ENCODE assay signal across 8 cellular contexts in the genomic region with DNA sequence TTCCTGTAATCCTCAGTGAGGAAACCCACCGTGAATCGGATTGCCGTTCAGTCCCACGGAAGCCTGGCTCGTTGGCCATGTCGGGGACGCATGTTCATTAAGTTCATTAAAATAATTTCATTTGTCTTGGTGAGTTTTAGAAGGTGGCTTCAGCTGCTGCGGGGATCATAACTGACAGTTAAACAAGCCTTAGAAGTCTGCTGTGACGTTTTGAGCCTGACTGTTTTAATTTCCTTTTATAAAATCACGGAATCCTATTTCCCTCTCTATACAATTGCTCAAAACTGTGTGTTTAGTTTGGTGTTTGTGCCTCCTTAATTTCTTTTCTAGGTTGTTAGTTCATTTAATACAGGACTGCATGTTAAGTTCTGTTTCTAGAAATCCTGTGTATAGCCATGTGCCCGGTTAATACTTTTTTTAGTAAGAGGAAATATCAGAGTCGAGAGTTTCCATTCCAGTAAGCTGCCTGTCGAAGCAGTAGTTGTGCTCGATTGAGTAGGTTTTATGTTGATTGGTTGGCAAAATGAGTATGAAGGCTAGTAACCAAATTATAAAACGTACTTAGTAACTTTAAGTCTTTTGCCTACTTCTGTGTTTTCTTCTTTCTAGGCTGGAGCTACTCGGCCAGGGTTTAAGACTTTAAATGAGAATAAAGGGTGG. TPM values are rescaled to one million over a fixed set of nuclear protein-coding genes. Genes with fewer than 3 reads are reported as not detected.
DNase-seq lines count a peak whose midpoint lies in the region; ATAC-seq and TF ChIP-seq lines count a peak whose summit lies in the region.

No MANE protein-coding gene starts in this region.

- H3K79me2 ChIP-seq in Loucy (ENCODE audit: insufficient read depth, low read length), result peaks cover 55% of the 10 kb centered on the region

- H3K9me2 ChIP-seq in Loucy (replicated peaks; ENCODE audit: low read depth, low read length), result no peaks in the 10 kb centered on the region

- peak overlapping the region; percentile 43; the same call in 1 of the 2 replicates for H2AFZ ChIP-seq in Loucy (ENCODE audit: low read length)

- H4K20me1 ChIP-seq in Loucy (ENCODE audit: insufficient read depth, low read length, poor library complexity, severe bottlenecking), result peaks cover 34% of the 10 kb centered on the region

- TF ChIP-seq CTCF in Loucy (conservative IDR thresholded peaks at IDR 0.05; ENCODE audit: low read length) (no peak), body of pancreas (IDR thresholded peaks at IDR 0.05) (no peak), testis (IDR thresholded peaks at IDR 0.05) (no peak)

- H3K36me3 ChIP-seq in Loucy (ENCODE audit: insufficient read depth, low read length) (no peaks in the 10 kb centered on the region), body of pancreas (replicated peaks in 1 of 2; ENCODE audit: insufficient read depth in 1 of 2, low read depth in 2 of 2) (no peaks in the 10 kb centered on the region), testis (ENCODE audit: low read depth, missing control alignments) (no peaks in the 10 kb centered on the region)

- peak; percentile 25 for DNase-seq in DMS 273 (lab: John Stamatoyannopoulos, UW; ENCODE audit: unreplicated experiment)
- no peak for DNase-seq in DMS 273 treated with DMSO at 0.1 percent for 48 hours (lab: John Stamatoyannopoulos, UW)
- DNase-seq in body of pancreas, result no peak
- DNase-seq in left kidney (ENCODE audit: low read depth, low spot score), result peak; percentile 18
- DNase-seq in testis, result no peak

- H3K27ac ChIP-seq in body of pancreas (peak overlapping the region; percentile 86 to 96 (median 95)), testis (peak overlapping the region; percentile 87 to 90)

- peak overlapping the region; percentile 86 for H3K9ac ChIP-seq in Loucy (ENCODE audit: low read depth, low read length, poor library complexity, severe bottlenecking)

- 0% methylated on average over 16 of the region's 16 CpGs for WGBS in body of pancreas, 2 donors
- WGBS in testis, 2 donors, result 0 to 1% methylated on average over 16 of the region's 16 CpGs

- TF ChIP-seq POLR2A in body of pancreas (IDR thresholded peaks at IDR 0.05), result no peak
- no peak for TF ChIP-seq POLR2A in testis (IDR thresholded peaks at IDR 0.05)

- peak overlapping the region; percentile 86 for H3K4me3 ChIP-seq in Loucy (ENCODE audit: low read length, poor library complexity, severe bottlenecking)
- peak overlapping the region; percentile 24 to 64 for H3K4me3 ChIP-seq in body of pancreas
- peak overlapping the region; percentile 89 to 93 for H3K4me3 ChIP-seq in testis

- H3K9me3 ChIP-seq in Loucy (ENCODE audit: insufficient read depth, low read depth, low read length) (no peaks in the 10 kb centered on the region), body of pancreas (no peaks in the 10 kb centered on the region), testis (no peaks in the 10 kb centered on the region)

- H3K4me1 ChIP-seq in Loucy (ENCODE audit: insufficient read depth, low read length, poor library complexity, severe bottlenecking) (peaks cover 10% of the 10 kb centered on the region), body of pancreas (peaks cover 19% of the 10 kb centered on the region), testis (peaks cover 9% of the 10 kb centered on the region)

- ATAC-seq in body of pancreas, result no peak
- ATAC-seq in HG02884 (IDR thresholded peaks at IDR 0.05; ENCODE audit: unreplicated experiment), result no peak
- no peak for ATAC-seq in HG02852 (IDR thresholded peaks at IDR 0.05; ENCODE audit: unreplicated experiment)

- H3F3A ChIP-seq in Loucy (ENCODE audit: low read depth), result no peaks in the 10 kb centered on the region

- no peaks in the 10 kb centered on the region for H3K27me3 ChIP-seq in Loucy (ENCODE audit: insufficient read depth, low read length, poor library complexity, severe bottlenecking)
- no peaks in the 10 kb centered on the region for H3K27me3 ChIP-seq in body of pancreas
- H3K27me3 ChIP-seq in testis, result no peaks in the 10 kb centered on the region

- peak overlapping the region; percentile 88 for H3K4me2 ChIP-seq in Loucy (ENCODE audit: low read depth, low read length, poor library complexity, severe bottlenecking)

- intact Hi-C loops in body of pancreas (cut with DNase I) (no loop called here), testis (cut with DNase I; ENCODE audit: low total_unique reads) (no loop called here)

RNA-seq across cellular contexts. Expression of gene NIPA2, which starts 0.7 kb away (rescaled TPM):
- 10 to 100 TPM; 21.8 to 37.2 TPM for total RNA-seq in body of pancreas
- total RNA-seq in testis, result 10 to 100 TPM; 33.9 to 47.1 TPM
- 31.4 TPM for polyA plus RNA-seq in testis (ENCODE audit: insufficient read depth, low read depth, low replicate concordance)

RNA-seq across cellular contexts. Expression of gene NIPA1, which starts 52.7 kb away (rescaled TPM):
- total RNA-seq in body of pancreas (1 to 10 TPM; 4.3 to 8.0 TPM), testis (10 to 100 TPM; 13.0 to 15.4 TPM)
- 8.1 TPM for polyA plus RNA-seq in testis (ENCODE audit: insufficient read depth, low read depth, low replicate concordance)

Comparison
In these comparisons a context has a peak if more than half of its experiments do, and no peak if none do; other contexts are left out.
1. DNase-seq: peak in DMS 273 (single experiment) and left kidney (single experiment); none in DMS 273 treated with DMSO at 0.1 percent for 48 hours (single experiment), body of pancreas (0 of 4) and testis (single experiment).
2. Peak in every context shown above with its lines, with median percentiles within 50 percentile points of each other: H3K4me3 ChIP-seq.